8 cellular contexts compared by ENCODE assay signal in genomic region chr2:170409164-170409535, GRCh38.
DNase-seq lines count a peak whose midpoint lies in the region; ATAC-seq, FAIRE-seq and TF ChIP-seq lines count a peak whose summit lies in the region.

No MANE protein-coding gene starts in this region.

- dilution Hi-C loops in endothelial cell of umbilical vein (cut with MboI; ENCODE audit: extremely low pct_ligation_motif_present, low sequenced_read_pairs), result no loop called here

- H3K27me3 Mint-ChIP-seq in naive thymus-derived CD4-positive, alpha-beta T cell, result peaks cover 24 to 32% (median 32%) of the 10 kb centered on the region in 5 donors

- H3K36me3 ChIP-seq in endothelial cell of umbilical vein (ENCODE audit: control insufficient read depth in 2 of 2, extremely low read depth in 1 of 2, insufficient read depth in 2 of 2, low read length in 2 of 2), result no peaks in the 10 kb centered on the region
- H3K36me3 ChIP-seq in naive thymus-derived CD4-positive, alpha-beta T cell (ENCODE audit: control insufficient read depth in 2 of 3, insufficient read depth in 3 of 3, low read length in 3 of 3), result no peaks in the 10 kb centered on the region

- intact Hi-C loops in endothelial cell of umbilical vein (cut with micrococcal nuclease), result loop anchor here (1.0 to 5.0 kb wide), 3 partner anchors 123 to 403 kb away; no protein-coding TSS in a partner anchor
- intact Hi-C loops in naive thymus-derived CD4-positive, alpha-beta T cell (cut with micrococcal nuclease), result loop anchor here (1.0 to 5.0 kb wide), 8 partner anchors 47 to 464 kb away; partner anchors contain the start of gene SP5 (in 1 of the 2)

- CTCF ChIA-PET in endothelial cell of umbilical vein (lab: Charles Lee), result interaction anchor here (0.5 to 6.4 kb wide), 57 partner anchors 9 to 957 kb away, joined by 3 to 115 read pairs (median 4); partner anchors contain the start of genes ERICH2, GAD1 and SP5
- CTCF ChIA-PET in naive thymus-derived CD4-positive, alpha-beta T cell (lab: Charles Lee), result interaction anchor here (0.6 to 4.5 kb wide), 22 partner anchors 8 to 464 kb away, joined by 3 to 54 read pairs (median 4); no protein-coding TSS in a partner anchor

- DNase-seq in COLO668 (lab: John Stamatoyannopoulos, UW; ENCODE audit: unreplicated experiment) (peak; percentile 73), HT-29 (ENCODE audit: low spot score) (peak; percentile 82), NOMO-1 treated with dmso at 0.1 percent for 144 hours (lab: John Stamatoyannopoulos, UW; ENCODE audit: unreplicated experiment) (peak; percentile 62), endothelial cell of umbilical vein (ENCODE audit: low read depth, low spot score) (peak; percentile 70)
- peak; percentile 58 for DNase-seq in activated CD8-positive, alpha-beta memory T cell treated with anti-CD3 and anti-CD28 coated beads, Interleukin-2, amount 50 U/mL, for 1 hour (ENCODE audit: extremely low read depth)
- DNase-seq in naive thymus-derived CD4-positive, alpha-beta T cell, result peak; percentile 46 to 80 (median 69)
- DNase-seq in stimulated activated CD8-positive, alpha-beta memory T cell treated with anti-CD3 and anti-CD28 coated beads, Interleukin-7, amount 100 ng/mL, for 4 hours (ENCODE audit: low read depth in 2 of 2), result peak; percentile 40 to 59

- H3K4me3 Mint-ChIP-seq in naive thymus-derived CD4-positive, alpha-beta T cell, result peak overlapping the region in 8 of 10 donors; percentile 61 to 80 (median 64)

- H3K9me3 ChIP-seq in endothelial cell of umbilical vein (replicated peaks; ENCODE audit: control insufficient read depth, insufficient read depth, low read length), result no peaks in the 10 kb centered on the region
- no peaks in the 10 kb centered on the region for H3K9me3 ChIP-seq in naive thymus-derived CD4-positive, alpha-beta T cell (ENCODE audit: control insufficient read depth in 2 of 3, low read length in 3 of 3)

- H3K36me3 Mint-ChIP-seq in naive thymus-derived CD4-positive, alpha-beta T cell, result no peaks in the 10 kb centered on the region

- H3K9ac ChIP-seq in endothelial cell of umbilical vein (replicated peaks; ENCODE audit: extremely low read depth, insufficient read depth, low read length), result no peak overlapping the region

- H3K4me2 ChIP-seq in endothelial cell of umbilical vein (ENCODE audit: insufficient read depth, low read length), result no peak overlapping the region

- FAIRE-seq in endothelial cell of umbilical vein (lab: Jason Lieb, UNC), result peak; percentile 93

- H3K9me1 ChIP-seq in endothelial cell of umbilical vein (replicated peaks; ENCODE audit: control insufficient read depth, extremely low read depth, insufficient read depth, low read length), result no peaks in the 10 kb centered on the region

- peaks cover 10 to 30% of the 10 kb centered on the region in 2 experiments for H3K27me3 ChIP-seq in endothelial cell of umbilical vein (ENCODE audit: control insufficient read depth in 2 of 2, insufficient read depth in 2 of 2, low read length in 2 of 2)
- no peaks in the 10 kb centered on the region for H3K27me3 ChIP-seq in naive thymus-derived CD4-positive, alpha-beta T cell (ENCODE audit: control insufficient read depth in 2 of 2, insufficient read depth in 2 of 2, low read length in 2 of 2)

- no TSS peak for BruUV-seq in endothelial cell of umbilical vein (replicated peaks; lab: Mats Ljungman, UMichigan)

- peaks cover 3% of the 10 kb centered on the region for H3K4me1 ChIP-seq in endothelial cell of umbilical vein (ENCODE audit: control insufficient read depth, extremely low read depth, insufficient read depth, low read length)
- H3K4me1 ChIP-seq in naive thymus-derived CD4-positive, alpha-beta T cell (ENCODE audit: control insufficient read depth in 2 of 2, insufficient read depth in 2 of 2, low read length in 2 of 2), result peaks cover 0 to 6% of the 10 kb centered on the region in 2 donors

- peak; percentile 86 for ATAC-seq in naive thymus-derived CD4-positive, alpha-beta T cell
- no peak for ATAC-seq in GM18511 (IDR thresholded peaks at IDR 0.05; ENCODE audit: unreplicated experiment)

- peak; percentile 77 to 89 for TF ChIP-seq CTCF in endothelial cell of umbilical vein (IDR thresholded peaks at IDR 0.05; ENCODE audit: extremely low read depth in 1 of 2, insufficient read depth in 1 of 2, low read depth in 1 of 2, low read length in 2 of 2)

- H4K20me1 ChIP-seq in endothelial cell of umbilical vein (replicated peaks; ENCODE audit: control insufficient read depth, extremely low read depth, insufficient read depth, low read length), result no peaks in the 10 kb centered on the region

- H3K4me1 Mint-ChIP-seq in naive thymus-derived CD4-positive, alpha-beta T cell, result peaks cover 5 to 15% (median 11%) of the 10 kb centered on the region in 7 donors

- TF ChIP-seq POLR2A in endothelial cell of umbilical vein (IDR thresholded peaks at IDR 0.05; ENCODE audit: low read depth, low read length), result no peak

- no peaks in the 10 kb centered on the region for H3K79me2 ChIP-seq in endothelial cell of umbilical vein (ENCODE audit: control insufficient read depth, insufficient read depth, low read length)

- H3K9me3 Mint-ChIP-seq in naive thymus-derived CD4-positive, alpha-beta T cell, result peaks cover 0 to 2% (median 0%) of the 10 kb centered on the region in 11 donors

- no peak overlapping the region for H2AFZ ChIP-seq in endothelial cell of umbilical vein (ENCODE audit: low read depth, low read length)

- no peak overlapping the region for H3K4me3 ChIP-seq in endothelial cell of umbilical vein (replicated peaks in 1 of 3; ENCODE audit: insufficient read depth in 1 of 3, low read depth in 1 of 3, low read length in 3 of 3)
- H3K4me3 ChIP-seq in naive thymus-derived CD4-positive, alpha-beta T cell (ENCODE audit: low read length), result no peak overlapping the region

- peak overlapping the region in 2 of 9 donors; percentile 43 to 44 for H3K27ac Mint-ChIP-seq in naive thymus-derived CD4-positive, alpha-beta T cell

- POLR2A ChIA-PET in endothelial cell of umbilical vein (lab: Charles Lee), result no interaction called here
- POLR2A ChIA-PET in naive thymus-derived CD4-positive, alpha-beta T cell (lab: Charles Lee), result interaction anchor here (0.6 kb wide), 1 partner anchor 10 kb away, joined by 3 read pairs; no protein-coding TSS in a partner anchor

- no peak overlapping the region for H3K27ac ChIP-seq in endothelial cell of umbilical vein (ENCODE audit: insufficient read depth, low read depth, low read length)
- H3K27ac ChIP-seq in naive thymus-derived CD4-positive, alpha-beta T cell (ENCODE audit: low read depth, low read length), result no peak overlapping the region

TF ChIP-seq in endothelial cell of umbilical vein, 7 proteins besides CTCF, POLR2A, EP300 and RAD21:
- TF ChIP-seq MYC (IDR thresholded peaks at IDR 0.05; ENCODE audit: low read depth, low read length) (no peak), JUN (IDR thresholded peaks at IDR 0.05; ENCODE audit: borderline replicate concordance, insufficient read depth, insufficient read length, low read depth) (no peak), EZH2 (IDR thresholded peaks at IDR 0.05; ENCODE audit: borderline replicate concordance, low read depth, low read length, severe bottlenecking) (no peak), MAX (IDR thresholded peaks at IDR 0.05; ENCODE audit: insufficient read depth, insufficient read length) (no peak), POLR2AphosphoS5 (IDR thresholded peaks at IDR 0.05; ENCODE audit: insufficient read depth, low read depth, low read length) (no peak), GATA2 (IDR thresholded peaks at IDR 0.05; ENCODE audit: insufficient read depth, insufficient read length, low read depth, low read length) (no peak), FOS (IDR thresholded peaks at IDR 0.05; ENCODE audit: borderline replicate concordance, insufficient read depth, low read length) (no peak)
